In the genomic region with DNA sequence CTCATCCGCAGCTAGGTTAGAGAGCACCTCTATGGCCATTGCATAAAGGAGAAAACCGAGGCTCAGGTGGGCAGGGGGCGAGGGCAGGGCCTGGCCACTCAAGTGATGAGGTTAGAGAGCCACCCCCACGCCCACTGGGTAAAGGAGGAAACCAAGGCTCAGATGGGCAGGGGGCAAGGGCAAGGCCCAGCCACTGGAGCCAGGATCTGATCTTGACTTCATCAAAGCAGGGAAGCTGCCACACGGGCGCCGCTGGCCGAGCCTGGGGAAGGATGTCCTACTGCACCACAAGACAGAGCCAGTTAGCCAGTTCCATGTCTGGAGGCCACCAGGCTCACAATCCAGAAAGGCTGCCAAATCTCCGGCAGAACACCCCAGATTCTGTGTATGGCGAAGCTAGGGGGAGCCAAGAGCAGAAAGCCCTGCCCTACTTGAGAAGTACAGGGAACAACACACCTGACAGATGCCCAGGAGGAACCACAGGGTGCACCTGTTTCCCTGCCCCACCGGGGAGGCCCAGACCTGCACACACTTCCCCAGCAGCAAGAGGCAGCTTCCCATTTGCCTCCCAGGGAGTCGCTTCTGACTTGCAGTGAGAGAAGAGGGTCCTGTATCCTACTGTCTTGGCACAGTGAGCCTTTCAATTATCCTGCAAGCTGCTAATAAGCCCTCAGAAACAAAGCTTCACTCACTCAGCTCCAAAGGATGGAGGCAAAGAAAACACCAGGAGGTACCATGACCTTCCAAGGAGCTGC, we compare ENCODE assay signal across 13 cellular contexts.
DNase-seq lines count a peak whose midpoint lies in the region; ATAC-seq, FAIRE-seq and TF ChIP-seq lines count a peak whose summit lies in the region.
"Had no signal": no experiment of that assay in that cellular context is flagged by ENCODE, and none has a peak within 500 bp of the region (broad histone marks: within the 10 kb centered on the region; RNA-seq: fewer than 3 reads in every experiment).

No MANE protein-coding gene starts in this region.

- H3K4me1 ChIP-seq in NT2/D1 (ENCODE audit: insufficient read depth, insufficient read length) (peaks cover 34% of the 10 kb centered on the region), kidney (ENCODE audit: control insufficient read depth in 1 of 2, insufficient read depth in 1 of 2, low read depth in 1 of 2, low read length in 2 of 2) (peaks cover 51 to 66% of the 10 kb centered on the region in 2 donors)

- H3K27ac Mint-ChIP-seq in stimulated activated naive B cell treated with anti-CD40 and anti-IgM and Interleukin-4, amounts not matched to agents 10 μg/mL and 1 μg/mL and 100 μg/mL, for 72 hours = peak overlapping the region; percentile 99
- H3K27ac Mint-ChIP-seq: activated CD4-positive, alpha-beta memory T cell treated with anti-CD3 and anti-CD28 coated beads for 36 hours; activated naive CD8-positive, alpha-beta T cell treated with anti-CD3 and anti-CD28 coated beads, Interleukin-2, amount 10 ng/mL, durations not matched to agents 7 days and 5 days had no signal

- H3K4me3 Mint-ChIP-seq in stimulated activated naive B cell treated with anti-CD40 and anti-IgM and Interleukin-4, amounts not matched to agents 10 μg/mL and 1 μg/mL and 100 μg/mL, for 72 hours = peak overlapping the region; percentile 74 to 80
- H3K4me3 Mint-ChIP-seq: activated CD4-positive, alpha-beta memory T cell treated with anti-CD3 and anti-CD28 coated beads for 36 hours; activated naive CD8-positive, alpha-beta T cell treated with anti-CD3 and anti-CD28 coated beads, Interleukin-2, amount 10 ng/mL, durations not matched to agents 7 days and 5 days had no signal

- peak; percentile 51 for DNase-seq in NCI-H2171 treated with DMSO at 0.1 percent for 48 hours (lab: John Stamatoyannopoulos, UW)
- DNase-seq in NCI-H2171 (lab: John Stamatoyannopoulos, UW) = no peak
- peak; percentile 64 for DNase-seq in NT2/D1 (ENCODE audit: low read depth, low spot score)
- peak; percentile 72 for DNase-seq in kidney
- no peak for DNase-seq in stimulated activated naive B cell treated with anti-CD40 and anti-IgM and Interleukin-4, amounts not matched to agents 10 μg/mL and 1 μg/mL and 100 μg/mL, for 72 hours
- no peak for DNase-seq in activated T-cell treated with anti-CD3 and anti-CD28 coated beads, Interleukin-2, amount 50 U/mL, for 48 hours
- no peak for DNase-seq in activated CD8-positive, alpha-beta memory T cell treated with anti-CD3 and anti-CD28 coated beads, Interleukin-2, amount 50 U/mL, for 48 hours
- DNase-seq: activated CD4-positive, alpha-beta memory T cell treated with anti-CD3 and anti-CD28 coated beads for 36 hours; activated naive CD8-positive, alpha-beta T cell treated with anti-CD3 and anti-CD28 coated beads, Interleukin-2, amount 10 ng/mL, durations not matched to agents 7 days and 5 days; MG63; T-helper 1 cell had no signal

- H3K36me3 ChIP-seq in NT2/D1 (ENCODE audit: insufficient read depth, insufficient read length, low read length) (peaks cover 30% of the 10 kb centered on the region), kidney (ENCODE audit: control insufficient read depth in 1 of 2, insufficient read depth in 2 of 2, low read length in 2 of 2) (no peaks in the 10 kb centered on the region)
- H3K36me3 ChIP-seq: MG63, thoracic aorta had no signal

- H3K27me3 ChIP-seq in NT2/D1 (ENCODE audit: insufficient read depth, insufficient read length) = peaks cover 46% of the 10 kb centered on the region
- H3K27me3 ChIP-seq: MG63 had no signal

- intact Hi-C loops in kidney (cut with DNase I) = no loop called here

- peaks cover 0 to 2% of the 10 kb centered on the region in 2 donors for H3K9me3 Mint-ChIP-seq in stimulated activated naive B cell treated with anti-CD40 and anti-IgM and Interleukin-4, amounts not matched to agents 10 μg/mL and 1 μg/mL and 100 μg/mL, for 72 hours
- H3K9me3 Mint-ChIP-seq: activated CD4-positive, alpha-beta memory T cell treated with anti-CD3 and anti-CD28 coated beads for 36 hours; activated naive CD8-positive, alpha-beta T cell treated with anti-CD3 and anti-CD28 coated beads, Interleukin-2, amount 10 ng/mL, durations not matched to agents 7 days and 5 days had no signal

- no peak for ATAC-seq in stimulated activated naive B cell treated with anti-CD40 and anti-IgM and Interleukin-4, amounts not matched to agents 10 μg/mL and 1 μg/mL and 100 μg/mL, for 72 hours (replicated peaks)
- no peak for ATAC-seq in HG02571 (IDR thresholded peaks at IDR 0.05; ENCODE audit: unreplicated experiment)

- TF ChIP-seq CTCF in kidney (IDR thresholded peaks at IDR 0.05; ENCODE audit: borderline replicate concordance, extremely low read depth, insufficient read depth) = no peak

- H3K9me3 ChIP-seq in NT2/D1 (ENCODE audit: insufficient read depth, low read length) (peaks cover 8% of the 10 kb centered on the region; the same call in 1 of the 2 replicates), kidney (ENCODE audit: control insufficient read depth in 1 of 2, low read length in 2 of 2) (no peaks in the 10 kb centered on the region)
- H3K9me3 ChIP-seq: MG63, thoracic aorta had no signal

- H3K4me1 Mint-ChIP-seq in stimulated activated naive B cell treated with anti-CD40 and anti-IgM and Interleukin-4, amounts not matched to agents 10 μg/mL and 1 μg/mL and 100 μg/mL, for 72 hours = peaks cover 62 to 76% of the 10 kb centered on the region in 2 donors
- H3K4me1 Mint-ChIP-seq: activated naive CD8-positive, alpha-beta T cell treated with anti-CD3 and anti-CD28 coated beads, Interleukin-2, amount 10 ng/mL, durations not matched to agents 7 days and 5 days had no signal

- H3K27ac ChIP-seq in kidney (ENCODE audit: low read depth in 2 of 2, low read length in 2 of 2) = peak overlapping the region; percentile 12 to 63

- H3K4me3 ChIP-seq in NT2/D1 (ENCODE audit: insufficient read length, low read depth) = no peak overlapping the region
- no peak overlapping the region for H3K4me3 ChIP-seq in kidney (ENCODE audit: low read length in 2 of 2)
- H3K4me3 ChIP-seq: MG63, thoracic aorta had no signal

- peaks cover 3 to 19% of the 10 kb centered on the region in 2 donors for H3K36me3 Mint-ChIP-seq in stimulated activated naive B cell treated with anti-CD40 and anti-IgM and Interleukin-4, amounts not matched to agents 10 μg/mL and 1 μg/mL and 100 μg/mL, for 72 hours
- H3K36me3 Mint-ChIP-seq: activated CD4-positive, alpha-beta memory T cell treated with anti-CD3 and anti-CD28 coated beads for 36 hours; activated naive CD8-positive, alpha-beta T cell treated with anti-CD3 and anti-CD28 coated beads, Interleukin-2, amount 10 ng/mL, durations not matched to agents 7 days and 5 days had no signal

- H3K9ac ChIP-seq in NT2/D1 (ENCODE audit: insufficient read length, low read depth) (no peak overlapping the region), kidney (ENCODE audit: low read length in 2 of 2) (no peak overlapping the region)

- FAIRE-seq in kidney (lab: Jason Lieb, UNC) = no peak

- H3K27me3 Mint-ChIP-seq in stimulated activated naive B cell treated with anti-CD40 and anti-IgM and Interleukin-4, amounts not matched to agents 10 μg/mL and 1 μg/mL and 100 μg/mL, for 72 hours = no peaks in the 10 kb centered on the region
- H3K27me3 Mint-ChIP-seq: activated CD4-positive, alpha-beta memory T cell treated with anti-CD3 and anti-CD28 coated beads for 36 hours; activated naive CD8-positive, alpha-beta T cell treated with anti-CD3 and anti-CD28 coated beads, Interleukin-2, amount 10 ng/mL, durations not matched to agents 7 days and 5 days had no signal

Comparison
In these comparisons a context has a peak if more than half of its experiments do, and no peak if none do; other contexts are left out.
1. DNase-seq: peak in NCI-H2171 treated with DMSO at 0.1 percent for 48 hours (single experiment), NT2/D1 (single experiment) and kidney (single experiment); none in NCI-H2171 (single experiment), stimulated activated naive B cell treated with anti-CD40 and anti-IgM and Interleukin-4, amounts not matched to agents 10 μg/mL and 1 μg/mL and 100 μg/mL, for 72 hours (single experiment), activated T-cell treated with anti-CD3 and anti-CD28 coated beads, Interleukin-2, amount 50 U/mL, for 48 hours (0 of 2) and activated CD8-positive, alpha-beta memory T cell treated with anti-CD3 and anti-CD28 coated beads, Interleukin-2, amount 50 U/mL, for 48 hours (single experiment).